In genomic region chr9:92350129-92350739, GRCh38 we compare ENCODE assay signal across 15 cellular contexts. TPM values are rescaled to one million over a fixed set of nuclear protein-coding genes. Genes with fewer than 3 reads are reported as not detected.
DNase-seq lines count a peak whose midpoint lies in the region; ATAC-seq and TF ChIP-seq lines count a peak whose summit lies in the region.
"Had no signal": no experiment of that assay in that cellular context is flagged by ENCODE, and none has a peak within 500 bp of the region (broad histone marks: within the 10 kb centered on the region; RNA-seq: fewer than 3 reads in every experiment).

No MANE protein-coding gene starts in this region.

- TF ChIP-seq POLR2A in suprapubic skin (IDR thresholded peaks at IDR 0.05) = no peak

- CTCF ChIA-PET in Calu3 (lab: Charles Lee) = no interaction called here

- H3K4me1 ChIP-seq in mucosa of descending colon (ENCODE audit: low read depth) = peaks cover 14% of the 10 kb centered on the region
- H3K4me1 ChIP-seq in suprapubic skin = peaks cover 2% of the 10 kb centered on the region
- H3K4me1 ChIP-seq: lower lobe of right lung had no signal

- intact Hi-C loops in mucosa of descending colon (cut with DNase I, micrococcal nuclease) (no loop called here), Calu3 (cut with micrococcal nuclease; ENCODE audit: unreplicated experiment) (no loop called here)
- intact Hi-C loops in activated CD4-positive, alpha-beta T cell treated with anti-CD3 and anti-CD28 coated beads, Interleukin-2, amount 10 ng/mL, durations not matched to agents 24 days and 14 days (cut with micrococcal nuclease) = no loop called here

- H3K27ac Mint-ChIP-seq in HFFc6 = peak overlapping the region; percentile 62
- no peak overlapping the region for H3K27ac Mint-ChIP-seq in Calu3 (ENCODE audit: unreplicated experiment)
- no peak overlapping the region for H3K27ac Mint-ChIP-seq in activated CD4-positive, alpha-beta T cell treated with anti-CD3 and anti-CD28 coated beads, Interleukin-2, amount 10 ng/mL, durations not matched to agents 24 days and 14 days

- 55% methylated on average over 5 of the region's 5 CpGs for WGBS in suprapubic skin

- H3K9me3 Mint-ChIP-seq in HFFc6 = peaks cover 6% of the 10 kb centered on the region
- H3K9me3 Mint-ChIP-seq in Calu3 (ENCODE audit: low read depth, unreplicated experiment) = peaks cover 2% of the 10 kb centered on the region
- H3K9me3 Mint-ChIP-seq in activated CD4-positive, alpha-beta T cell treated with anti-CD3 and anti-CD28 coated beads, Interleukin-2, amount 10 ng/mL, durations not matched to agents 24 days and 14 days = peaks cover 8% of the 10 kb centered on the region

- H3K9me3 ChIP-seq in mucosa of descending colon (peaks cover 7% of the 10 kb centered on the region), suprapubic skin (no peaks in the 10 kb centered on the region)
- H3K9me3 ChIP-seq: lower lobe of right lung had no signal

- H3K27ac ChIP-seq in suprapubic skin = peak overlapping the region; percentile 66
- H3K27ac ChIP-seq: lower lobe of right lung had no signal

- no peaks in the 10 kb centered on the region for H3K27me3 ChIP-seq in suprapubic skin

- H3K36me3 Mint-ChIP-seq in HFFc6 (ENCODE audit: low read depth) (peaks cover 24% of the 10 kb centered on the region), Calu3 (ENCODE audit: insufficient read depth, unreplicated experiment) (no peaks in the 10 kb centered on the region)
- H3K36me3 Mint-ChIP-seq in activated CD4-positive, alpha-beta T cell treated with anti-CD3 and anti-CD28 coated beads, Interleukin-2, amount 10 ng/mL, durations not matched to agents 24 days and 14 days (ENCODE audit: low read depth) = peaks cover 39% of the 10 kb centered on the region

- H3K4me1 Mint-ChIP-seq in HFFc6 (ENCODE audit: low read depth) (peaks cover 14% of the 10 kb centered on the region), Calu3 (ENCODE audit: low read depth, unreplicated experiment) (peaks cover 8% of the 10 kb centered on the region)
- H3K4me1 Mint-ChIP-seq in activated CD4-positive, alpha-beta T cell treated with anti-CD3 and anti-CD28 coated beads, Interleukin-2, amount 10 ng/mL, durations not matched to agents 24 days and 14 days = peaks cover 14% of the 10 kb centered on the region

- no peak for TF ChIP-seq EP300 in suprapubic skin (IDR thresholded peaks at IDR 0.05)

- H3K27me3 Mint-ChIP-seq in HFFc6 (ENCODE audit: insufficient read depth) = no peaks in the 10 kb centered on the region
- no peaks in the 10 kb centered on the region for H3K27me3 Mint-ChIP-seq in Calu3 (ENCODE audit: unreplicated experiment)
- no peaks in the 10 kb centered on the region for H3K27me3 Mint-ChIP-seq in activated CD4-positive, alpha-beta T cell treated with anti-CD3 and anti-CD28 coated beads, Interleukin-2, amount 10 ng/mL, durations not matched to agents 24 days and 14 days

- H3K4me3 ChIP-seq in mucosa of descending colon (no peak overlapping the region), suprapubic skin (no peak overlapping the region)
- H3K4me3 ChIP-seq: lower lobe of right lung had no signal

- no TSS peak for BruUV-seq in Calu3 (replicated peaks; lab: Mats Ljungman, UMichigan)

- no peaks in the 10 kb centered on the region for H3K36me3 ChIP-seq in mucosa of descending colon (ENCODE audit: low read depth)
- peaks cover 9% of the 10 kb centered on the region for H3K36me3 ChIP-seq in suprapubic skin
- H3K36me3 ChIP-seq: lower lobe of right lung had no signal

- DNase-seq in HFFc6 = peak; percentile 11
- DNase-seq in fibroblast of gingiva (ENCODE audit: low read depth) = peak; percentile 75
- no peak for DNase-seq in mucosa of descending colon
- no peak for DNase-seq in suprapubic skin (ENCODE audit: low spot score in 2 of 2)
- DNase-seq in Calu3 = no peak
- DNase-seq in activated CD4-positive, alpha-beta T cell treated with anti-CD3 and anti-CD28 coated beads, Interleukin-2, amount 10 ng/mL, durations not matched to agents 24 days and 14 days = no peak
- DNase-seq in NCI-H82 (lab: John Stamatoyannopoulos, UW) = no peak
- DNase-seq: activated CD8-positive, alpha-beta memory T cell treated with anti-CD3 and anti-CD28 coated beads, Interleukin-2, amount 50 U/mL, for 48 hours; amygdala; COR-L47; erythroblast; lower lobe of right lung; NCI-H1048; NCI-H510A treated with DMSO at 0.1 percent for 48 hours had no signal

- H3K4me3 Mint-ChIP-seq in HFFc6 (no peak overlapping the region), Calu3 (ENCODE audit: low read depth, unreplicated experiment) (no peak overlapping the region)
- no peak overlapping the region for H3K4me3 Mint-ChIP-seq in activated CD4-positive, alpha-beta T cell treated with anti-CD3 and anti-CD28 coated beads, Interleukin-2, amount 10 ng/mL, durations not matched to agents 24 days and 14 days

- TF ChIP-seq CTCF in HFFc6 (IDR thresholded peaks at IDR 0.05) (no peak), mucosa of descending colon (IDR thresholded peaks at IDR 0.05) (no peak), suprapubic skin (IDR thresholded peaks at IDR 0.05) (no peak), Calu3 (IDR thresholded peaks at IDR 0.05; ENCODE audit: unreplicated experiment) (no peak)

- peak; percentile 73 for ATAC-seq in mucosa of descending colon
- ATAC-seq in GM19023 (IDR thresholded peaks at IDR 0.05; ENCODE audit: unreplicated experiment) = no peak
- ATAC-seq: lower lobe of right lung had no signal

RNA-seq across cellular contexts. Expression of gene CENPP, which starts 24.5 kb away (rescaled TPM):
- total RNA-seq in HFFc6 (2021; fragmentation: NEBNext Ultra II Directional; extraction: Animal tissue kit (Norgen Biotek cat#: 25700)) = 1 to 10 TPM; 3.0 to 7.0 (median 6.0) TPM
- total RNA-seq in mucosa of descending colon (1 to 10 TPM; 2.0 to 4.9 (median 3.3) TPM), suprapubic skin (10 to 100 TPM; 14.1 to 39.5 (median 19.2) TPM), Calu3 (2022) (5.3 and 7.2 TPM in 2 replicates)
- total RNA-seq in activated CD4-positive, alpha-beta T cell treated with anti-CD3 and anti-CD28 coated beads, Interleukin-2, amount 10 ng/mL, durations not matched to agents 24 days and 14 days = 26.9 and 27.5 TPM in 2 replicates

RNA-seq across cellular contexts. Expression of gene NOL8, which starts 25.1 kb away (rescaled TPM):
- 10 to 100 TPM; 24.3 to 33.5 (median 27.7) TPM for total RNA-seq in HFFc6 (2021; fragmentation: NEBNext Ultra II Directional; extraction: Animal tissue kit (Norgen Biotek cat#: 25700))
- total RNA-seq in mucosa of descending colon (10 to 100 TPM; 25.6 to 31.1 (median 25.8) TPM), suprapubic skin (10 to 100 TPM; 21.8 to 80.1 (median 33.9) TPM), Calu3 (2022) (37.1 and 42.9 TPM in 2 replicates)
- 84.9 and 90.9 TPM in 2 replicates for total RNA-seq in activated CD4-positive, alpha-beta T cell treated with anti-CD3 and anti-CD28 coated beads, Interleukin-2, amount 10 ng/mL, durations not matched to agents 24 days and 14 days

RNA-seq across cellular contexts. Expression of gene OGN, which starts 54.1 kb away (rescaled TPM):
- under 1 TPM in 1 of 6 experiments, not detected in 5; 0.12 TPM for total RNA-seq in HFFc6 (2021; fragmentation: NEBNext Ultra II Directional; extraction: Animal tissue kit (Norgen Biotek cat#: 25700))
- total RNA-seq in mucosa of descending colon = 10 to 100 TPM in 1 of 3 donors, 1 to 10 TPM in 2; 2.1 to 28.3 (median 6.6) TPM
- total RNA-seq in suprapubic skin = 1 to 10 TPM in 3 of 4 donors, under 1 TPM in 1; 0.97 to 2.4 (median 1.6) TPM
- not detected in 2 replicates for total RNA-seq in Calu3 (2022)
- not detected in 2 replicates for total RNA-seq in activated CD4-positive, alpha-beta T cell treated with anti-CD3 and anti-CD28 coated beads, Interleukin-2, amount 10 ng/mL, durations not matched to agents 24 days and 14 days

RNA-seq across cellular contexts. Expression of gene IARS1, which starts 56.7 kb away (rescaled TPM):
- total RNA-seq in HFFc6 (2021; fragmentation: NEBNext Ultra II Directional; extraction: Animal tissue kit (Norgen Biotek cat#: 25700)) = 100 to 1,000 TPM; 155 to 179 (median 171) TPM
- total RNA-seq in mucosa of descending colon = 10 to 100 TPM; 46.0 to 57.9 (median 57.8) TPM
- 100 to 1,000 TPM in 1 of 4 donors, 10 to 100 TPM in 3; 58.8 to 152 (median 80.0) TPM for total RNA-seq in suprapubic skin
- total RNA-seq in Calu3 (2022) = 130 TPM in 2 replicates
- 226 and 234 TPM in 2 replicates for total RNA-seq in activated CD4-positive, alpha-beta T cell treated with anti-CD3 and anti-CD28 coated beads, Interleukin-2, amount 10 ng/mL, durations not matched to agents 24 days and 14 days

Comparison
In these comparisons a context has a peak if more than half of its experiments do, and no peak if none do; other contexts are left out.
1. DNase-seq: peak in HFFc6 (single experiment) and fibroblast of gingiva (single experiment); none in mucosa of descending colon (0 of 3), suprapubic skin (0 of 2), Calu3 (single experiment), activated CD4-positive, alpha-beta T cell treated with anti-CD3 and anti-CD28 coated beads, Interleukin-2, amount 10 ng/mL, durations not matched to agents 24 days and 14 days (single experiment) and NCI-H82 (single experiment).